Comparison of ENCODE assay signal across 10 cellular contexts in the genomic region with DNA sequence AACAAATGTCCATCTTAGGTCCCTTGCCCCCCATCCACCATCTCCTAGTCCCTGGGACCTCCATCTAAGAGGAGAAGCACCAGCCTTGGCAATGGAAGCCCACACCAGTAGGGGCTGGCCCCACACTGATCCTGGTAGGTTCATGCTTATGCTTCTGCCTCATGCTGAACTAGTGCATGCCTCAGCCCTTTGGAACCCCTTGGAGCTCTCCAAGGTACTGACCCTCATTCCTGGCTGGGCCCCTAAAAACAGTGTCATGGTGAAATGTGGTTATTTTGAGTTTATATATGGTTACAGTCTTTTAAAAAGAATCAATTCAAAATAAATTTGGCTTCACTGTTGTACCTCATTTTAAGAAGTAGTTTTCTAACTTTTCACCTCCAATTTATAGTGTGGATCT.
DNase-seq lines count a peak whose midpoint lies in the region; ATAC-seq and TF ChIP-seq lines count a peak whose summit lies in the region.
"Had no signal": no experiment of that assay in that cellular context is flagged by ENCODE, and none has a peak within 500 bp of the region (broad histone marks: within the 10 kb centered on the region; RNA-seq: fewer than 3 reads in every experiment).

No MANE protein-coding gene starts in this region.

- H3K14ac ChIP-seq in H9 (ENCODE audit: insufficient read depth, low read length) = no peak overlapping the region

- H2BK5ac ChIP-seq in H9 (ENCODE audit: insufficient read length, low read length) = no peak overlapping the region

- no peaks in the 10 kb centered on the region; the same call in 1 of the 2 replicates for H3K27me3 Mint-ChIP-seq in H9 (ENCODE audit: low read depth)

- H2BK12ac ChIP-seq in H9 (ENCODE audit: insufficient read length, low read depth, low read length) = no peak overlapping the region

- H3K9me3 ChIP-seq in H9 (ENCODE audit: control insufficient read depth, low read depth, low read length) = no peaks in the 10 kb centered on the region
- H3K9me3 ChIP-seq: body of pancreas had no signal

- no peaks in the 10 kb centered on the region for H3K79me1 ChIP-seq in H9 (ENCODE audit: insufficient read depth, low read depth, low read length, poor library complexity, severe bottlenecking)

- H3K23me2 ChIP-seq in H9 (ENCODE audit: insufficient read length, low read depth, low read length, poor library complexity, severe bottlenecking) = no peaks in the 10 kb centered on the region

- H3K36me3 Mint-ChIP-seq in H9 (ENCODE audit: insufficient read depth in 1 of 3, low read depth in 3 of 3) = no peaks in the 10 kb centered on the region; a peak in 1 of 7 replicates

- H3K4me2 ChIP-seq in H9 (ENCODE audit: insufficient read depth, insufficient read length, low read length) = no peak overlapping the region

- no peaks in the 10 kb centered on the region for H3K27me3 ChIP-seq in H9 (ENCODE audit: insufficient read depth, low read length)
- H3K27me3 ChIP-seq: body of pancreas had no signal

- H2BK15ac ChIP-seq in H9 (ENCODE audit: low read depth, low read length) = no peak overlapping the region

- H3K27ac Mint-ChIP-seq in H9 = no peak overlapping the region

- POLR2A ChIA-PET in RWPE1 (lab: Yijun Ruan, JAX; ENCODE audit: low non-redundant PET) = no interaction called here

- H2BK120ac ChIP-seq in H9 (ENCODE audit: low read depth, low read length, poor library complexity, severe bottlenecking) = no peak overlapping the region

- no peak overlapping the region for H4K8ac ChIP-seq in H9 (replicated peaks; ENCODE audit: insufficient read length, low read depth, low read length)

- H3K4ac ChIP-seq in H9 (ENCODE audit: low read depth, low read length) = no peak overlapping the region

- H3K4me1 Mint-ChIP-seq in H9 = peaks cover 12 to 16% of the 10 kb centered on the region in 2 experiments

- no peak for ATAC-seq in HG02588 (IDR thresholded peaks at IDR 0.05; ENCODE audit: unreplicated experiment)
- no peak for ATAC-seq in GM21360 (IDR thresholded peaks at IDR 0.05; ENCODE audit: unreplicated experiment)
- no peak for ATAC-seq in HG03159 (IDR thresholded peaks at IDR 0.05; ENCODE audit: unreplicated experiment)
- ATAC-seq: body of pancreas had no signal

- H3K9ac ChIP-seq in H9 (ENCODE audit: extremely low read depth, insufficient read length, low read length) = no peak overlapping the region

- no peak overlapping the region for H3K27ac ChIP-seq in H9 (ENCODE audit: insufficient read length, low read depth, low read length)
- no peak overlapping the region for H3K27ac ChIP-seq in RWPE1
- H3K27ac ChIP-seq: body of pancreas, HL-60 had no signal

- no peak overlapping the region for H4K91ac ChIP-seq in H9 (ENCODE audit: insufficient read length, low read depth, low read length)

- no peaks in the 10 kb centered on the region for H3K4me1 ChIP-seq in H9 (ENCODE audit: insufficient read depth, low read length)

- CTCF ChIA-PET in RWPE1 (lab: Yijun Ruan, JAX) = interaction anchor here (0.6 kb wide), 1 partner anchor 598 kb away, joined by 3 read pairs; no protein-coding TSS in a partner anchor

- peak; percentile 26; the same call in 2 of the 3 replicates for TF ChIP-seq CTCF in H9 (conservative IDR thresholded peaks at IDR 0.05)
- TF ChIP-seq CTCF in RWPE1 (conservative IDR thresholded peaks at IDR 0.05; ENCODE audit: low read depth) = no peak
- peak; percentile 8 for TF ChIP-seq CTCF in retinal pigment epithelial cell (conservative IDR thresholded peaks at IDR 0.05; ENCODE audit: low read depth, low read length)

- no peaks in the 10 kb centered on the region for H3K79me2 ChIP-seq in H9 (ENCODE audit: insufficient read depth, low read length)

- no peaks in the 10 kb centered on the region; a peak in 1 of 5 replicates for H3K9me3 Mint-ChIP-seq in H9

- no peak overlapping the region for H2AFZ ChIP-seq in H9 (ENCODE audit: low read length)

- H2BK20ac ChIP-seq in H9 (ENCODE audit: low read depth, low read length, poor library complexity, severe bottlenecking) = no peak overlapping the region

- no peak overlapping the region for H4K5ac ChIP-seq in H9 (ENCODE audit: insufficient read length, low read depth, low read length)

- H3K4me3 ChIP-seq in retinal pigment epithelial cell (ENCODE audit: low read length) = no peak overlapping the region
- H3K4me3 ChIP-seq: body of pancreas had no signal

- H2AK5ac ChIP-seq in H9 (ENCODE audit: insufficient read length, low read length) = no peak overlapping the region

- no peak overlapping the region for H3K18ac ChIP-seq in H9 (ENCODE audit: insufficient read length, low read depth, low read length)

- no peak overlapping the region for H3K56ac ChIP-seq in H9 (ENCODE audit: insufficient read length, low read depth, low read length)

- H3K4me3 Mint-ChIP-seq in H9 = no peak overlapping the region

- H3K23ac ChIP-seq in H9 (ENCODE audit: insufficient read length, low read depth, low read length) = no peak overlapping the region

- no peaks in the 10 kb centered on the region for H4K20me1 ChIP-seq in H9 (ENCODE audit: control insufficient read depth, insufficient read depth, insufficient read length)

- peak; percentile 61 for DNase-seq in H9
- peak; percentile 29 for DNase-seq in RWPE1 (ENCODE audit: low spot score)
- peak; percentile 20 for DNase-seq in central memory CD4-positive, alpha-beta T cell
- no peak for DNase-seq in retinal pigment epithelial cell (ENCODE audit: low read depth)
- no peak for DNase-seq in NCI-H128 (lab: John Stamatoyannopoulos, UW; ENCODE audit: unreplicated experiment)

- no peak overlapping the region for H3T11ph ChIP-seq in H9 (ENCODE audit: low read length)

Comparison
In these comparisons a context has a peak if more than half of its experiments do, and no peak if none do; other contexts are left out.
1. DNase-seq: peak in H9 (single experiment), RWPE1 (single experiment) and central memory CD4-positive, alpha-beta T cell (single experiment); none in retinal pigment epithelial cell (single experiment) and NCI-H128 (single experiment).